Comparison of ENCODE assay signal across 1 cellular context in the genomic region with DNA sequence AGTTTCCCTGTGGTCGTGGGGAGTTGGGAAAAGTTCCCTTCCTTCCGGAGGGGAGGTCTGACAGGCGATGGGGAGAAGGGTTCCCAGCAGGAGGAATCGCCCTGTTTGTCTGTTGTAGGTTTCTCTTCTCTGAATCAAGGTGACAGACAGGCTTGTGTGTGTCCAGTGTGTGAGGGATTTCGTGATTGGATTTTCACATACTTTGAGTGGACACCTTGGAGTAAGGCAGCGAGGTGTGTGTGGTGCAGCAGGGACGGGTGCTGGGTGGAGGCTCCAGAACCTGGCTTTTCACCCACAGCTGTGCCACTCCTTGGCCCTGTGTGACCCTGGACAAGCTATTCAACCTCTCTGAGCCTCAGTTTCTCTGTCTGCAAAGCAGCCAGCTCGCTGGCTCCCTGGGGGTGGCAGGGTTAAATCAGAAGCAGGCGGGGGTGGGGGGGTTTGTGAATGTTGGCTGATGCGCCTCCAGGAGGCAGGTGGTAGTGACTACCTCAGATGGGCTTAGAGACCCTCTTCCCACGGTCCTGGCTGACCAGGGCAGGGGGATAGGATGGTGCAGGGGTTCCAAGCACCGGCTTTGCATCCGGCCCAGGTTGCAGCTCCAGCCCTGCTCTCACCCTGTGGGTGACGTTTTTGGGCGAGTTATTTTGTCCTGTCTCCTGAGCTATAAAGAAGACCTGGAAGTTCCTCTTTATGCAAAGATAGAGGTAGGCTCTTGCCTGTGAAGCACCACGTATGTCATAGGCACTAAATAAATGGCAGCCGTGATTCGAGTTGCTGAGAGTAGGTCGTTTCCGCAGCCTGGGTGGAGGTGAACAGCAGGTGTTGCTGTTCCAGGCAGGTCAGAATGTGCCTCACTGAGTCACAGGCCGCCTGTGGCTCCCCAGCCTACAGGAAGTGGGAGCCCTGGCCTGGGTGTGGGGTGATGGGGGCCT.
TF ChIP-seq lines count a peak whose summit lies in the region.

No MANE protein-coding gene starts in this region.

TF ChIP-seq in HCT116, 20 proteins besides CTCF, POLR2A, EP300 and RAD21 (continued from another document):
- TF ChIP-seq, protein P1, sequence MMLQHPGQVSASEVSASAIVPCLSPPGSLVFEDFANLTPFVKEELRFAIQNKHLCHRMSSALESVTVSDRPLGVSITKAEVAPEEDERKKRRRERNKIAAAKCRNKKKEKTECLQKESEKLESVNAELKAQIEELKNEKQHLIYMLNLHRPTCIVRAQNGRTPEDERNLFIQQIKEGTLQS (IDR thresholded peaks at IDR 0.05) = no peak
